Comparison of ENCODE assay signal across 8 cellular contexts in genomic region chr14:22047105-22047504, GRCh38.
DNase-seq lines count a peak whose midpoint lies in the region; ATAC-seq, FAIRE-seq and TF ChIP-seq lines count a peak whose summit lies in the region.

No MANE protein-coding gene starts in this region.

- H3K4me3 Mint-ChIP-seq in neural progenitor cell = no peak overlapping the region

- H3K27ac Mint-ChIP-seq in neural progenitor cell = no peak overlapping the region

- DNase-seq in COLO829 (ENCODE audit: low spot score) = peak; percentile 16
- DNase-seq in GM19239 (ENCODE audit: insufficient read length, low spot score) = no peak
- DNase-seq in NCI-H2171 treated with DMSO at 0.1 percent for 48 hours (lab: John Stamatoyannopoulos, UW) = peak; percentile 56
- DNase-seq in brain microvascular endothelial cell = no peak
- DNase-seq in neural progenitor cell (ENCODE audit: low spot score) = peak; percentile 76
- DNase-seq in heart right ventricle = no peak
- DNase-seq in esophagus muscularis mucosa (ENCODE audit: extremely low spot score) = no peak
- no peak for DNase-seq in occipital lobe (lab: John Stamatoyannopoulos, UW)

- H3K9ac ChIP-seq in neural progenitor cell = no peak overlapping the region

- peaks cover 2% of the 10 kb centered on the region for H3K27me3 Mint-ChIP-seq in neural progenitor cell (ENCODE audit: insufficient read depth, low read depth)

- H3K4me2 ChIP-seq in neural progenitor cell = peak overlapping the region; percentile 16

- H3K9me3 ChIP-seq in neural progenitor cell (ENCODE audit: low read depth) = no peaks in the 10 kb centered on the region
- no peaks in the 10 kb centered on the region for H3K9me3 ChIP-seq in heart right ventricle
- H3K9me3 ChIP-seq in esophagus muscularis mucosa = no peaks in the 10 kb centered on the region

- H3K4me3 ChIP-seq in brain microvascular endothelial cell (ENCODE audit: low read depth, low read length) = no peak overlapping the region
- no peak overlapping the region for H3K4me3 ChIP-seq in neural progenitor cell
- no peak overlapping the region for H3K4me3 ChIP-seq in heart right ventricle
- no peak overlapping the region for H3K4me3 ChIP-seq in esophagus muscularis mucosa

- H3K4me1 Mint-ChIP-seq in neural progenitor cell = peaks cover 12% of the 10 kb centered on the region

- H2AFZ ChIP-seq in neural progenitor cell (replicated peaks) = peak overlapping the region; percentile 55

- no peaks in the 10 kb centered on the region for H3K9me3 Mint-ChIP-seq in neural progenitor cell

- no peaks in the 10 kb centered on the region for H3K79me2 ChIP-seq in neural progenitor cell (ENCODE audit: low read depth)

- H3K36me3 ChIP-seq in brain microvascular endothelial cell (replicated peaks) (no peaks in the 10 kb centered on the region), neural progenitor cell (no peaks in the 10 kb centered on the region), heart right ventricle (no peaks in the 10 kb centered on the region), esophagus muscularis mucosa (no peaks in the 10 kb centered on the region)

- no peaks in the 10 kb centered on the region for H3K27me3 ChIP-seq in brain microvascular endothelial cell (replicated peaks)
- peaks cover 5% of the 10 kb centered on the region for H3K27me3 ChIP-seq in neural progenitor cell
- H3K27me3 ChIP-seq in heart right ventricle = peaks cover 0 to 24% (median 0%) of the 10 kb centered on the region in 7 donors
- no peaks in the 10 kb centered on the region for H3K27me3 ChIP-seq in esophagus muscularis mucosa

- in situ Hi-C loops in brain microvascular endothelial cell (cut with HindIII; ENCODE audit: low pct_ligation_motif_present, low sequenced_read_pairs) = no loop called here

- H3K36me3 Mint-ChIP-seq in neural progenitor cell = no peaks in the 10 kb centered on the region

- FAIRE-seq in GM19239 (lab: Jason Lieb, UNC) = peak; percentile 91

- H4K20me1 ChIP-seq in neural progenitor cell (ENCODE audit: low read depth) = no peaks in the 10 kb centered on the region

- no peak for TF ChIP-seq POLR2A in esophagus muscularis mucosa (IDR thresholded peaks at IDR 0.05; ENCODE audit: low read depth)

- H3K4me1 ChIP-seq in neural progenitor cell = peaks cover 3% of the 10 kb centered on the region
- no peaks in the 10 kb centered on the region for H3K4me1 ChIP-seq in heart right ventricle
- no peaks in the 10 kb centered on the region for H3K4me1 ChIP-seq in esophagus muscularis mucosa

- TF ChIP-seq EP300 in esophagus muscularis mucosa (IDR thresholded peaks at IDR 0.05) = no peak

- intact Hi-C loops in heart right ventricle (cut with DNase I) = no loop called here
- intact Hi-C loops in esophagus muscularis mucosa (cut with DNase I) = no loop called here

- no peaks in the 10 kb centered on the region for H3F3A ChIP-seq in neural progenitor cell (ENCODE audit: low read depth)

- TF ChIP-seq CTCF in brain microvascular endothelial cell (IDR thresholded peaks at IDR 0.05; ENCODE audit: low read depth, low read length, missing control alignments) (peak; percentile 59), neural progenitor cell (IDR thresholded peaks at IDR 0.05) (peak; percentile 61), heart right ventricle (IDR thresholded peaks at IDR 0.05) (peak in 4 of 9 donors; percentile 9 to 32 (median 18)), esophagus muscularis mucosa (IDR thresholded peaks at IDR 0.05) (peak in 1 of 3 experiments; percentile 8)

- no peak for ATAC-seq in heart right ventricle

- H3K27ac ChIP-seq in brain microvascular endothelial cell = no peak overlapping the region
- no peak overlapping the region for H3K27ac ChIP-seq in neural progenitor cell
- H3K27ac ChIP-seq in heart right ventricle = no peak overlapping the region
- no peak overlapping the region for H3K27ac ChIP-seq in esophagus muscularis mucosa (replicated peaks in 1 of 4)

- WGBS in heart right ventricle, 2 donors = 13 to 14% methylated on average over 3 of the region's 3 CpGs
- 43% methylated on average over 3 of the region's 3 CpGs for WGBS in esophagus muscularis mucosa

Comparison
In these comparisons a context has a peak if more than half of its experiments do, and no peak if none do; other contexts are left out.
1. DNase-seq: peak in COLO829 (single experiment), NCI-H2171 treated with DMSO at 0.1 percent for 48 hours (single experiment) and neural progenitor cell (single experiment); none in GM19239 (single experiment), brain microvascular endothelial cell (single experiment), heart right ventricle (0 of 2), esophagus muscularis mucosa (single experiment) and occipital lobe (single experiment).